ENCODE assay signal across 22 cellular contexts in the genomic region with DNA sequence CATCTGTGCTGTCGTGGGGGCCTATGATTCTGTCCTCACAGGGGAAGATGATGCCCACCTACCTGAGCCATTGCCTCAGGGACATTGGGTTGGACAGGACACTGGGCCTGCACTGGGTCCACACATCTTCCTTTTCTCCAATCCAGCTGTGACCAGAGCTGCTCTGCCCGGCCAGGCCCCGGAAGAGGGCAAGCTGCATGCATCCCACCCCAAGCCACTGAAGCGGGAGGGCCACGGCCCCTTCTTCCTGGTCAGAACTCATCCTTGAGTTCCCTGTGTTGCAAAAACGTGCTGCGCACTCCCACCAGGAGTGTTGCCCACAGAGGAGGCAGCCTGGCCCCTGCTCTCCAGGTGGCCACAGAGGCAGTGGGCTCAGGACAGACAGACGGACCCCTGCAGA. TPM values are rescaled to one million over a fixed set of nuclear protein-coding genes. Genes with fewer than 3 reads are reported as not detected.
DNase-seq lines count a peak whose midpoint lies in the region; ATAC-seq lines count a peak whose summit lies in the region.
"Had no signal": no experiment of that assay in that cellular context is flagged by ENCODE, and none has a peak within 500 bp of the region (broad histone marks: within the 10 kb centered on the region; RNA-seq: fewer than 3 reads in every experiment).

No MANE protein-coding gene starts in this region.

- intact Hi-C loops in activated CD4-positive, alpha-beta T cell treated with anti-CD3 and anti-CD28 coated beads for 36 hours (cut with DNase I, micrococcal nuclease), result no loop called here

- peak; percentile 1 for DNase-seq in activated CD4-positive, alpha-beta T cell treated with anti-CD3 and anti-CD28 coated beads for 36 hours
- DNase-seq in activated CD4-positive, alpha-beta T cell treated with anti-CD3 and anti-CD28 coated beads for 1 hour, result no peak
- DNase-seq in T-helper 17 cell, result no peak
- peak; percentile 55 for DNase-seq in mesenteric fat pad (ENCODE audit: low spot score)
- no peak for DNase-seq in NCI-H2081 treated with DMSO at 0.1 percent for 48 hours (lab: John Stamatoyannopoulos, UW)
- no peak for DNase-seq in stimulated activated CD4-positive, alpha-beta T cell treated with anti-CD3 and anti-CD28 coated beads, Interleukin-1b, Interleukin-23, amount 100 ng/mL, for 48 hours
- DNase-seq in NCI-H446 treated with DMSO at 0.1 percent for 48 hours (lab: John Stamatoyannopoulos, UW), result no peak
- DNase-seq: AML-193, C1 segment of cervical spinal cord, IMR-90, NCI-H1105, NCI-H146, NCI-H2029, NCI-H2171, NCI-H345, NCI-H526 had no signal

- H3K4me1 Mint-ChIP-seq in activated CD4-positive, alpha-beta T cell treated with anti-CD3 and anti-CD28 coated beads for 36 hours, result no peaks in the 10 kb centered on the region
- H3K4me1 Mint-ChIP-seq in T-helper 17 cell, result peaks cover 2% of the 10 kb centered on the region

- no peaks in the 10 kb centered on the region for H3K9me3 Mint-ChIP-seq in activated CD4-positive, alpha-beta T cell treated with anti-CD3 and anti-CD28 coated beads for 36 hours (ENCODE audit: low read depth)

- no peaks in the 10 kb centered on the region for H3K36me3 Mint-ChIP-seq in activated CD4-positive, alpha-beta T cell treated with anti-CD3 and anti-CD28 coated beads for 36 hours (ENCODE audit: low read depth)
- H3K36me3 Mint-ChIP-seq in T-helper 17 cell (ENCODE audit: low read depth), result peaks cover 5% of the 10 kb centered on the region

- no peak for ATAC-seq in activated CD4-positive, alpha-beta T cell treated with anti-CD3 and anti-CD28 coated beads for 36 hours
- no peak for ATAC-seq in T-helper 17 cell

- no peaks in the 10 kb centered on the region for H3K9me3 ChIP-seq in T-helper 17 cell (ENCODE audit: control insufficient read depth, low read length, poor library complexity, severe bottlenecking)
- H3K9me3 ChIP-seq: Peyer's patch, SJSA1 had no signal

- POLR2A ChIA-PET in activated CD4-positive, alpha-beta T cell treated with anti-CD3 and anti-CD28 coated beads for 36 hours (lab: Charles Lee), result no interaction called here

- peaks cover 3% of the 10 kb centered on the region for H3K27me3 Mint-ChIP-seq in activated CD4-positive, alpha-beta T cell treated with anti-CD3 and anti-CD28 coated beads for 36 hours
- H3K27me3 Mint-ChIP-seq in T-helper 17 cell, result peaks cover 23% of the 10 kb centered on the region

- H3K27ac Mint-ChIP-seq in activated CD4-positive, alpha-beta T cell treated with anti-CD3 and anti-CD28 coated beads for 36 hours, result no peak overlapping the region
- H3K27ac Mint-ChIP-seq in T-helper 17 cell, result peak overlapping the region; percentile 14

- CTCF ChIA-PET in activated CD4-positive, alpha-beta T cell treated with anti-CD3 and anti-CD28 coated beads for 36 hours (lab: Charles Lee), result interaction anchor here (0.7 kb wide), 1 partner anchor 9 kb away, joined by 3 read pairs; no protein-coding TSS in a partner anchor

- no peak overlapping the region for H3K4me3 Mint-ChIP-seq in activated CD4-positive, alpha-beta T cell treated with anti-CD3 and anti-CD28 coated beads for 36 hours
- no peak overlapping the region for H3K4me3 Mint-ChIP-seq in T-helper 17 cell

- peak overlapping the region; percentile 50 for H3K27ac ChIP-seq in temporal lobe (ENCODE audit: low read depth, low read length)
- H3K27ac ChIP-seq: Peyer's patch, SJSA1 had no signal

RNA-seq across cellular contexts. Expression of a gene that starts 38.2 kb away (rescaled TPM):
- under 1 TPM in 1 of 2 experiments, not detected in 1; 0.18 TPM for total RNA-seq in activated CD4-positive, alpha-beta T cell treated with anti-CD3 and anti-CD28 coated beads for 36 hours
- under 1 TPM; 0.23 to 0.35 TPM for total RNA-seq in T-helper 17 cell
- 0.16 TPM for total RNA-seq in mesenteric fat pad
- total RNA-seq in temporal lobe, result not detected
- total RNA-seq: A172, Daoy, H4, IMR-90, SJSA1 had no signal

RNA-seq across cellular contexts. Expression of a gene that starts 52.1 kb away (rescaled TPM):
- total RNA-seq in activated CD4-positive, alpha-beta T cell treated with anti-CD3 and anti-CD28 coated beads for 36 hours, result under 1 TPM; 0.07 to 0.14 TPM
- total RNA-seq in T-helper 17 cell (under 1 TPM; 0.40 to 0.50 TPM), mesenteric fat pad (not detected), temporal lobe (2.7 TPM)
- total RNA-seq: A172, Daoy, H4, IMR-90, SJSA1 had no signal

Comparison
In these comparisons a context has a peak if more than half of its experiments do, and no peak if none do; other contexts are left out.
1. DNase-seq: peak in activated CD4-positive, alpha-beta T cell treated with anti-CD3 and anti-CD28 coated beads for 36 hours (single experiment) and mesenteric fat pad (single experiment); none in activated CD4-positive, alpha-beta T cell treated with anti-CD3 and anti-CD28 coated beads for 1 hour (single experiment), T-helper 17 cell (0 of 3), NCI-H2081 treated with DMSO at 0.1 percent for 48 hours (single experiment), stimulated activated CD4-positive, alpha-beta T cell treated with anti-CD3 and anti-CD28 coated beads, Interleukin-1b, Interleukin-23, amount 100 ng/mL, for 48 hours (single experiment) and NCI-H446 treated with DMSO at 0.1 percent for 48 hours (single experiment).